13 cellular contexts compared by ENCODE assay signal in the genomic region with DNA sequence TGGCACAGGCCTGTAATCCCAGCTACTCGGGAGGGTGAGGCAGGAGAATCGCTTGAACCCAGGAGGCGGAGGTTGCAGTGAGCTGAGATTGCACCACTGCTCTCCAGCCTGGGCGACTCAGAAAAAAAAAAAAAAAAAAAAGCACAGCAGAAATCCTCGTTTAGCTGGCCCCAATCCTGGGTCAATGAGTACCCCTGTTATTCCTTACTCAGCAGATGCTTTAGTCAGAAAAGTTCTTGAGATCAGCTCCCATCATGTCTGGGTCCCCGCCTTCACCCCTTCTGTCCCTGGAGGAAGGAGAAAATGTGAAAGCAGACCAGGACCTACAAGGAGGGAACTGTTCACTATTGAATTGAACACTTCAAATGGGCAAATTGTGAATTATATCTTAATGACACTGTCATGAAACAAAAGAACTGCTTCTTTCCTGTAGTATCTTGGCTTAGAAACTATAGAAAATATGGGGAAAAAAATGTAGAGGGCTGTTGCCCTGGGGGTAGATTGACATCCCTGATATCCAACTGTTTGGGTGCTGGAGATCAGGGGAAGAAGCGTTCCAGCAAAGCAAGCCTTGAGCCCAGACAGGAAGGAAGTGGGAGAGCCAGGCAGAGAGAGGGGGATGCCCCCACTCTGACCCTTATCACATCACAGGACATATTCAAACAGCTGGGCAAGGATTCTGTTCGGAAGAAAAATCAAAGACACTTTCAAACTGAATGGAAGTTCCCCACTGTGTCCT. TPM values are rescaled to one million over a fixed set of nuclear protein-coding genes. Genes with fewer than 3 reads are reported as not detected.
DNase-seq lines count a peak whose midpoint lies in the region; ATAC-seq and TF ChIP-seq lines count a peak whose summit lies in the region.
"Had no signal": no experiment of that assay in that cellular context is flagged by ENCODE, and none has a peak within 500 bp of the region (broad histone marks: within the 10 kb centered on the region; RNA-seq: fewer than 3 reads in every experiment).

No MANE protein-coding gene starts in this region.

- H3K4me1 ChIP-seq in left ventricle myocardium inferior, result no peaks in the 10 kb centered on the region
- H3K4me1 ChIP-seq: left lung had no signal

- H3K27ac Mint-ChIP-seq in mesothelial cell of epicardium, result peak overlapping the region; percentile 49

- H3K36me3 ChIP-seq in left ventricle myocardium inferior, result no peaks in the 10 kb centered on the region
- H3K36me3 ChIP-seq: left lung had no signal

- H3K4me1 Mint-ChIP-seq in mesothelial cell of epicardium, result peaks cover 11% of the 10 kb centered on the region

- TF ChIP-seq CTCF in mesothelial cell of epicardium (IDR thresholded peaks at IDR 0.05; ENCODE audit: unreplicated experiment), result no peak
- no peak for TF ChIP-seq CTCF in left ventricle myocardium inferior (IDR thresholded peaks at IDR 0.05; ENCODE audit: borderline replicate concordance)
- TF ChIP-seq CTCF in GM13976 (IDR thresholded peaks at IDR 0.05; ENCODE audit: borderline replicate concordance, control extremely low read depth, extremely low read depth, insufficient read depth, missing control alignments), result no peak

- H3K27me3 ChIP-seq in left ventricle myocardium inferior (ENCODE audit: low read depth), result peaks cover 34% of the 10 kb centered on the region
- H3K27me3 ChIP-seq: left lung had no signal

- no peak overlapping the region for H3K4me3 Mint-ChIP-seq in mesothelial cell of epicardium
- H3K4me3 Mint-ChIP-seq: CD14-positive monocyte had no signal

- no peak overlapping the region for H3K4me3 ChIP-seq in left ventricle myocardium inferior
- H3K4me3 ChIP-seq: left lung had no signal

- in situ Hi-C loops in GM13976 (cut with MboI; ENCODE audit: low sequenced_read_pairs, unreplicated experiment), result no loop called here

- intact Hi-C loops in left ventricle myocardium inferior (cut with micrococcal nuclease), result no loop called here

- no peaks in the 10 kb centered on the region for H3K27me3 Mint-ChIP-seq in mesothelial cell of epicardium (ENCODE audit: low read depth)

- no peaks in the 10 kb centered on the region for H3K9me3 Mint-ChIP-seq in mesothelial cell of epicardium
- H3K9me3 Mint-ChIP-seq: CD14-positive monocyte had no signal

- ATAC-seq in HG02642 (IDR thresholded peaks at IDR 0.05; ENCODE audit: poor library complexity, unreplicated experiment), result peak; percentile 46
- peak; percentile 52; the same call in 2 of the 3 replicates for ATAC-seq in SK-N-SH treated with all-trans-retinoic acid at 6 μM for 48 hours
- no peak for ATAC-seq in GM19324 (IDR thresholded peaks at IDR 0.05; ENCODE audit: low FRiP score, unreplicated experiment)
- ATAC-seq: left lung had no signal

- peak; percentile 58 for DNase-seq in Daoy (ENCODE audit: low read depth)
- DNase-seq in mesothelial cell of epicardium (ENCODE audit: low spot score in 2 of 2, unreplicated experiment in 2 of 2), result no peak
- DNase-seq in left ventricle myocardium inferior, result no peak
- DNase-seq in GM13976 (ENCODE audit: low spot score), result no peak
- DNase-seq in dedifferentiated amniotic fluid mesenchymal stem cell (ENCODE audit: extremely low spot score), result no peak
- DNase-seq: left lung; stimulated activated CD4-positive, alpha-beta T cell treated with anti-CD3 and anti-CD28 coated beads, Interleukin-2, amount 100 ng/mL, for 24 hours; stimulated activated naive CD4-positive, alpha-beta T cell treated with Interleukin-2 at 50 U/mL for 16 hours had no signal

- H3K27ac ChIP-seq in left ventricle myocardium inferior (replicated peaks), result no peak overlapping the region
- H3K27ac ChIP-seq: left lung, RWPE1 had no signal

- no peaks in the 10 kb centered on the region for H3K36me3 Mint-ChIP-seq in mesothelial cell of epicardium
- H3K36me3 Mint-ChIP-seq: CD14-positive monocyte had no signal

- H3K9me3 ChIP-seq in left ventricle myocardium inferior (replicated peaks), result no peaks in the 10 kb centered on the region
- H3K9me3 ChIP-seq: left lung had no signal

TF ChIP-seq in SK-N-SH treated with all-trans-retinoic acid at 6 μM for 48 hours, 23 proteins besides CTCF, POLR2A, EP300 and RAD21:
- no peak for TF ChIP-seq ZC3H10 (CRISPR knock-in tag; IDR thresholded peaks at IDR 0.05)
- TF ChIP-seq RARB (CRISPR knock-in tag; IDR thresholded peaks at IDR 0.05), result no peak
- no peak for TF ChIP-seq SNAI2 (CRISPR knock-in tag; IDR thresholded peaks at IDR 0.05)
- TF ChIP-seq POU6F1 (CRISPR knock-in tag; IDR thresholded peaks at IDR 0.05; ENCODE audit: borderline replicate concordance, low read depth), result no peak
- no peak for TF ChIP-seq ZFP3 (CRISPR knock-in tag; IDR thresholded peaks at IDR 0.05)
- no peak for TF ChIP-seq TSHZ2 (CRISPR knock-in tag; IDR thresholded peaks at IDR 0.05)
- TF ChIP-seq ZNF70 (CRISPR knock-in tag; IDR thresholded peaks at IDR 0.05), result no peak

RNA-seq across cellular contexts. Expression of gene KCNG3, which starts 16.6 kb away (rescaled TPM):
- total RNA-seq in Daoy (2014; rRNA removed; shearing (Covaris generic)), result 0.06 and 1.0 TPM in 2 replicates
- 0.09 to 0.27 TPM (median 0.18 TPM) in 3 replicates for total RNA-seq in mesothelial cell of epicardium
- total RNA-seq in left ventricle myocardium inferior, result not detected

RNA-seq across cellular contexts. Expression of gene MTA3, which starts 58.1 kb away (rescaled TPM):
- 25.9 and 27.5 TPM in 2 replicates for total RNA-seq in Daoy (2014; rRNA removed; shearing (Covaris generic))
- 97.1 to 107 TPM (median 106 TPM) in 3 replicates for total RNA-seq in mesothelial cell of epicardium
- 18.1 TPM for total RNA-seq in left ventricle myocardium inferior
